ENCODE assay signal across 14 cellular contexts in the genomic region with DNA sequence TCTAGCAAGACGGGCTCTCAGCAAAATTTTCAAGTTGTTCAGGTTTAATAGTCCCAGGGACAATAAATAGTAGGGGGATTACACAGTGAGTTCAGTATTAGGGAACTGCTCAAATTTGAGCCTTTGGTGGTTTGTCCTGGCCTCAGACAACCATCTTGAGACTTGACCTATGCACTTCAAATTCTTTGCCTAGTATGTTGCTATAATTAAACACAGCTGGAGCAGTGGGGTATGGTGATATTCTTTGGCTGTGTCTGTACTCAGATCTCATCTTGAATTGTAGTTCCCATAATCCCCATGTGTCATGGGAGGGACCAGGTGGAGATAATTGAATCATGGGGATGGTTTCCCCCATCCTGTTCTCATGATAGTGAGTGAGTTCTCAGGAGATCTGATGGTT. TPM values are rescaled to one million over a fixed set of nuclear protein-coding genes. Genes with fewer than 3 reads are reported as not detected.
DNase-seq lines count a peak whose midpoint lies in the region; FAIRE-seq and TF ChIP-seq lines count a peak whose summit lies in the region.
"Not testable (repeated sequence)": the region's sequence is repeated elsewhere in the genome, so short reads cannot be mapped to it uniquely, and the experiment has no call there.
"Had no signal": no experiment of that assay in that cellular context is flagged by ENCODE, and none has a peak within 500 bp of the region (broad histone marks: within the 10 kb centered on the region; RNA-seq: fewer than 3 reads in every experiment).

No MANE protein-coding gene starts in this region.

- DNase-seq in astrocyte (ENCODE audit: low read depth) (peak; percentile 5), choroid plexus epithelial cell (ENCODE audit: low read depth) (peak; percentile 22), fibroblast of the conjunctiva (ENCODE audit: low read depth) (peak; percentile 22), skeletal muscle cell (ENCODE audit: low read depth) (peak; percentile 41)
- not testable (repeated sequence) for DNase-seq in progenitor cell of endocrine pancreas (ENCODE audit: low spot score, unreplicated experiment)

- not testable (repeated sequence) for H3K4me3 Mint-ChIP-seq in astrocyte (ENCODE audit: unreplicated experiment); progenitor cell of endocrine pancreas (ENCODE audit: low read depth)
- H3K4me3 Mint-ChIP-seq in nephron = peak overlapping the region in 1 of 3 experiments; percentile 6

- TF ChIP-seq CTCF in OCI-LY3 (IDR thresholded peaks at IDR 0.05; ENCODE audit: low read depth, low read length); astrocyte (IDR thresholded peaks at IDR 0.05; ENCODE audit: insufficient read depth, low read depth, low read length); choroid plexus epithelial cell (conservative IDR thresholded peaks at IDR 0.05; ENCODE audit: low read depth, low read length); nephron (IDR thresholded peaks at IDR 0.05; ENCODE audit: unreplicated experiment in 3 of 3); progenitor cell of endocrine pancreas (IDR thresholded peaks at IDR 0.05; ENCODE audit: unreplicated experiment): not testable (repeated sequence)

- H3K27ac ChIP-seq in OCI-LY3 (ENCODE audit: low read length) = peak overlapping the region; percentile 98
- H3K27ac ChIP-seq in astrocyte (ENCODE audit: low read depth, low read length) = not testable (repeated sequence)

- H3K36me3 Mint-ChIP-seq in astrocyte (ENCODE audit: low read depth, unreplicated experiment); nephron (ENCODE audit: low read depth); progenitor cell of endocrine pancreas (ENCODE audit: insufficient read depth): not testable (repeated sequence)

- FAIRE-seq in astrocyte (lab: Jason Lieb, UNC) = not testable (repeated sequence)

- H3K4me1 Mint-ChIP-seq in astrocyte (ENCODE audit: low read depth, unreplicated experiment); progenitor cell of endocrine pancreas (ENCODE audit: low read depth): not testable (repeated sequence)
- peaks cover 50% of the 10 kb centered on the region for H3K4me1 Mint-ChIP-seq in nephron

- not testable (repeated sequence) for H3K36me3 ChIP-seq in OCI-LY3 (replicated peaks; ENCODE audit: low read depth, low read length); astrocyte (ENCODE audit: insufficient read depth, low read length)

- not testable (repeated sequence) for H2AFZ ChIP-seq in OCI-LY3 (ENCODE audit: low read depth, low read length); astrocyte (ENCODE audit: low read depth, low read length)

- not testable (repeated sequence) for H3K27me3 Mint-ChIP-seq in astrocyte (ENCODE audit: low read depth, unreplicated experiment); nephron (ENCODE audit: low read depth); progenitor cell of endocrine pancreas

- H3K27ac Mint-ChIP-seq in astrocyte (ENCODE audit: unreplicated experiment) = not testable (repeated sequence)
- H3K27ac Mint-ChIP-seq in nephron (peak overlapping the region; percentile 78 to 93 (median 92)), progenitor cell of endocrine pancreas (peak overlapping the region; percentile 25)

- H4K20me1 ChIP-seq in OCI-LY3 (ENCODE audit: insufficient read depth, low read length); astrocyte (ENCODE audit: insufficient read depth, low read length): not testable (repeated sequence)

- not testable (repeated sequence) for H3K4me2 ChIP-seq in OCI-LY3 (ENCODE audit: low read length); astrocyte (ENCODE audit: low read length)

- not testable (repeated sequence) for H3K79me2 ChIP-seq in OCI-LY3 (ENCODE audit: low read length); astrocyte (ENCODE audit: insufficient read depth, low read length)

- not testable (repeated sequence) for H3K9me3 ChIP-seq in OCI-LY3 (ENCODE audit: insufficient read depth, low read length); astrocyte (ENCODE audit: insufficient read depth, low read depth, low read length)

- not testable (repeated sequence) for H3K4me3 ChIP-seq in OCI-LY3 (ENCODE audit: low read length); astrocyte (ENCODE audit: insufficient read depth, low read depth, low read length); choroid plexus epithelial cell (ENCODE audit: low read depth, low read length); skeletal muscle cell (ENCODE audit: low read depth, low read length)

- H3K27me3 ChIP-seq in OCI-LY3 (ENCODE audit: low read depth, low read length); astrocyte (ENCODE audit: insufficient read depth, low read length): not testable (repeated sequence)

- H3K9me3 Mint-ChIP-seq in astrocyte (ENCODE audit: unreplicated experiment) = not testable (repeated sequence)
- H3K9me3 Mint-ChIP-seq in nephron (peaks cover 13% of the 10 kb centered on the region), progenitor cell of endocrine pancreas (ENCODE audit: low read depth) (peaks cover 22% of the 10 kb centered on the region)

- H3K4me1 ChIP-seq in OCI-LY3 (ENCODE audit: low read length) = peaks cover 87% of the 10 kb centered on the region
- H3K4me1 ChIP-seq in astrocyte (ENCODE audit: insufficient read depth, low read length) = not testable (repeated sequence)

- peak overlapping the region; percentile 79; the same call in 1 of the 2 replicates for H3K9ac ChIP-seq in OCI-LY3 (ENCODE audit: low read length)
- H3K9ac ChIP-seq in astrocyte (ENCODE audit: low read length) = not testable (repeated sequence)

RNA-seq across cellular contexts. Expression of a gene that starts 43.3 kb away (rescaled TPM):
- total RNA-seq in astrocyte = not detected in 2 replicates
- total RNA-seq in progenitor cell of endocrine pancreas = not detected in 2 replicates
- total RNA-seq: A673; CD4-positive, alpha-beta memory T cell; CD4-positive, CD25-positive, alpha-beta regulatory T cell; CD8-positive, alpha-beta memory T cell; Daoy; G401; GM12878 had no signal
